In the genomic region with DNA sequence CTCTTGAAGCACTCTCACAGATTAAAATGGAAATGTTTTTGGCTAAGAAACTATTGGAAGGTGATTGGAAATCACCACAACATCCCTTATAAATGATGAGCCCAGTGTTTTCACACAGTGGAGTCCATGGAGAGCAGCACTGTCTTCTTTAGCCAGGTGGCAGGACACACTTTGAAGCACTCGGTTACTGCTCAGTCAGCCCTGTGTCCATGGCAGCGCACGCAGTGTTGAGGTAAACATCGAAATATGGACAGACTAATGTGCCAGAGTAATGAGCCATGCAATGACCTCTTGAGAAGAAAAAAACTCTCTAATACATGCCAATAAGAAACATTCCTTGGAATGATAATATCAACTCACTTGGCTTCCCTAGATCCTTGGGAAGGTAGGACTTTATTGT, we compare ENCODE assay signal across 1 cellular context.
TF ChIP-seq lines count a peak whose summit lies in the region.

No MANE protein-coding gene starts in this region.

TF ChIP-seq in IMR-90, 13 proteins besides CTCF, POLR2A, EP300 and RAD21:
- TF ChIP-seq RFX5 (IDR thresholded peaks at IDR 0.05; ENCODE audit: low read depth, low read length) (no peak), CHD1 (IDR thresholded peaks at IDR 0.05; ENCODE audit: low read depth, low read length) (no peak), SMC3 (IDR thresholded peaks at IDR 0.05; ENCODE audit: low read depth, low read length) (no peak), MAZ (IDR thresholded peaks at IDR 0.05; ENCODE audit: borderline replicate concordance, low read depth, low read length) (no peak), RCOR1 (IDR thresholded peaks at IDR 0.05; ENCODE audit: insufficient replicate concordance, low read length) (no peak), FOS (IDR thresholded peaks at IDR 0.05; ENCODE audit: low read depth, low read length) (no peak), CEBPB (IDR thresholded peaks at IDR 0.05; ENCODE audit: low read depth, low read length) (no peak), MAFK (IDR thresholded peaks at IDR 0.05; ENCODE audit: low read depth, low read length) (no peak), BHLHE40 (IDR thresholded peaks at IDR 0.05; ENCODE audit: low read depth, low read length) (no peak), MXI1 (IDR thresholded peaks at IDR 0.05; ENCODE audit: borderline replicate concordance, low read depth, low read length) (no peak), NFE2L2 (IDR thresholded peaks at IDR 0.05; ENCODE audit: low read depth, low read length) (no peak)
- TF ChIP-seq, protein P1, sequence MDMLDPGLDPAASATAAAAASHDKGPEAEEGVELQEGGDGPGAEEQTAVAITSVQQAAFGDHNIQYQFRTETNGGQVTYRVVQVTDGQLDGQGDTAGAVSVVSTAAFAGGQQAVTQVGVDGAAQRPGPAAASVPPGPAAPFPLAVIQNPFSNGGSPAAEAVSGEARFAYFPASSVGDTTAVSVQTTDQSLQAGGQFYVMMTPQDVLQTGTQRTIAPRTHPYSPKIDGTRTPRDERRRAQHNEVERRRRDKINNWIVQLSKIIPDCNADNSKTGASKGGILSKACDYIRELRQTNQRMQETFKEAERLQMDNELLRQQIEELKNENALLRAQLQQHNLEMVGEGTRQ (IDR thresholded peaks at IDR 0.05; ENCODE audit: low read depth, low read length) = no peak
- TF ChIP-seq, protein P2, sequence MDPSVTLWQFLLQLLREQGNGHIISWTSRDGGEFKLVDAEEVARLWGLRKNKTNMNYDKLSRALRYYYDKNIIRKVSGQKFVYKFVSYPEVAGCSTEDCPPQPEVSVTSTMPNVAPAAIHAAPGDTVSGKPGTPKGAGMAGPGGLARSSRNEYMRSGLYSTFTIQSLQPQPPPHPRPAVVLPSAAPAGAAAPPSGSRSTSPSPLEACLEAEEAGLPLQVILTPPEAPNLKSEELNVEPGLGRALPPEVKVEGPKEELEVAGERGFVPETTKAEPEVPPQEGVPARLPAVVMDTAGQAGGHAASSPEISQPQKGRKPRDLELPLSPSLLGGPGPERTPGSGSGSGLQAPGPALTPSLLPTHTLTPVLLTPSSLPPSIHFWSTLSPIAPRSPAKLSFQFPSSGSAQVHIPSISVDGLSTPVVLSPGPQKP (IDR thresholded peaks at IDR 0.05; ENCODE audit: borderline replicate concordance, low read depth, low read length) = no peak
